1 cellular context compared by ENCODE assay signal in the genomic region with DNA sequence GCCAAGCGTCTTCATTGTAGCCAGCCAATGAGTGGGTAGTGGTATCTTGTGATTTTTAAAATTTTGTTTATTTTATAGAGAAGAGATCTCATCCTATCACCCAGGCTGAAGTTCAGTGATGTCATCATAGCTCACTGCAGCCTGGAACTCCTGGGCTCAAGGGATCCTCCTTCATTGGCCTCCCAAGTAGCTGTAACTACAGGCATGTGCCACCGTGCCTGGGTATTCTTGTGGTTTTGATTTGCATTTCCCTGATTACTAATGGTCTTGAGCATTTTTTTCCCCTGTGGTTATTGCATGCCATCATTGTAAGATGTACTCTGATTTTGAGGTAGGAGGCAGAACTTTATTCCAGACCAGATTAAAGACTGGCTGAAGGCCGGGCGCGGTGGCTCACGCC.
TF ChIP-seq lines count a peak whose summit lies in the region.

No MANE protein-coding gene starts in this region.

TF ChIP-seq in HEK293, 187 proteins besides CTCF, POLR2A, EP300 and RAD21 (continued from another document):
- no peak for TF ChIP-seq ZNF302 (tag by site-specific recombination; IDR thresholded peaks at IDR 0.05; ENCODE audit: low read depth)
- no peak for TF ChIP-seq ZNF529 (tag by site-specific recombination; IDR thresholded peaks at IDR 0.05; ENCODE audit: insufficient replicate concordance)
- no peak for TF ChIP-seq ZNF19 (tag by site-specific recombination; IDR thresholded peaks at IDR 0.05; ENCODE audit: low read depth)
- TF ChIP-seq ZNF629 (tag by site-specific recombination; IDR thresholded peaks at IDR 0.05), result no peak
- TF ChIP-seq, protein P1, sequence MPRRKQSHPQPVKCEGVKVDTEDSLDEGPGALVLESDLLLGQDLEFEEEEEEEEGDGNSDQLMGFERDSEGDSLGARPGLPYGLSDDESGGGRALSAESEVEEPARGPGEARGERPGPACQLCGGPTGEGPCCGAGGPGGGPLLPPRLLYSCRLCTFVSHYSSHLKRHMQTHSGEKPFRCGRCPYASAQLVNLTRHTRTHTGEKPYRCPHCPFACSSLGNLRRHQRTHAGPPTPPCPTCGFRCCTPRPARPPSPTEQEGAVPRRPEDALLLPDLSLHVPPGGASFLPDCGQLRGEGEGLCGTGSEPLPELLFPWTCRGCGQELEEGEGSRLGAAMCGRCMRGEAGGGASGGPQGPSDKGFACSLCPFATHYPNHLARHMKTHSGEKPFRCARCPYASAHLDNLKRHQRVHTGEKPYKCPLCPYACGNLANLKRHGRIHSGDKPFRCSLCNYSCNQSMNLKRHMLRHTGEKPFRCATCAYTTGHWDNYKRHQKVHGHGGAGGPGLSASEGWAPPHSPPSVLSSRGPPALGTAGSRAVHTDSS (tag by site-specific recombination; IDR thresholded peaks at IDR 0.05), result no peak
- no peak for TF ChIP-seq ZSCAN30 (tag by site-specific recombination; IDR thresholded peaks at IDR 0.05)
- TF ChIP-seq ZNF521 (tag by site-specific recombination; IDR thresholded peaks at IDR 0.05), result no peak
- no peak for TF ChIP-seq ZNF624 (tag by site-specific recombination; IDR thresholded peaks at IDR 0.05)
